Comparison of ENCODE assay signal across 11 cellular contexts in the genomic region with DNA sequence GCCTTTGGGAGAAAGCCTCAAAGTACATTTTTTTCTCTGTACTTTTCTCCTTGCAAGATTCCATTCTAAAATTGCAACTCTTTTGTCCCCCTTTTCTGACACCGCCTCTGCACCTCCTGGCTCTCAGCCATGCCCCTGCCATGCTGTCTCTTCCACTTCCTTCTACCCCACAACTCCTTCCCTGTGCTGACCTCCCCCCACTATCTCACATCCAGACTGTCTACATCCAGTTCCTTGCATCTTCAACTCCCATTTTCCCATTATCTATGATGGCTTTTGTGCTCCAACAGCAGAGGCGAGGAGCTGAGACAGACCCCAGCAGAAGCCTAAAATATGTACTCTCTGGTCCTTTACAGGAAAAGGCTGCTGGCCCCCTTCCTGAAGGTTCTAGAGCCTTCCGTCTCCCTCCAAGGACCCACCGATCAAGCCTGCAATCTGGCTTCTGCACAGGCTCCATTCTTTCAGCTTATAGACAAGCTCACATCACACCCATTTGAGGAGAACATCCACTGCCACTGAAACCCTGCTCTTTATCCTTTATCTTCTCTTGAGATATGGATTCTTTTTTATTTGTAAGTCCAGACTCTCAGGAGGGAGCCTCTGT. TPM values are rescaled to one million over a fixed set of nuclear protein-coding genes. Genes with fewer than 3 reads are reported as not detected.
DNase-seq lines count a peak whose midpoint lies in the region; ATAC-seq and TF ChIP-seq lines count a peak whose summit lies in the region.
"Had no signal": no experiment of that assay in that cellular context is flagged by ENCODE, and none has a peak within 500 bp of the region (broad histone marks: within the 10 kb centered on the region; RNA-seq: fewer than 3 reads in every experiment).

No MANE protein-coding gene starts in this region.

- peak overlapping the region; percentile 12; the same call in 1 of the 2 replicates for H3K4me2 ChIP-seq in MM.1S (ENCODE audit: low read depth, low read length)

- H4K20me1 ChIP-seq in MM.1S (ENCODE audit: insufficient read depth, low read length) = no peaks in the 10 kb centered on the region

- H3K9me2 ChIP-seq in MM.1S (replicated peaks; ENCODE audit: insufficient read depth, low read length) = no peaks in the 10 kb centered on the region

- intact Hi-C loops in CD4-positive, alpha-beta T cell (cut with DNase I, micrococcal nuclease) = no loop called here

- H3K27me3 Mint-ChIP-seq in CD4-positive, alpha-beta T cell = peaks cover 6% of the 10 kb centered on the region
- H3K27me3 Mint-ChIP-seq in osteocyte (ENCODE audit: unreplicated experiment) (no peaks in the 10 kb centered on the region), glutamatergic neuron (ENCODE audit: unreplicated experiment) (peaks cover 4% of the 10 kb centered on the region)

- no peak overlapping the region for H2AFZ ChIP-seq in MM.1S (ENCODE audit: low read length)

- H3K4me3 ChIP-seq in MM.1S (ENCODE audit: low read length) = no peak overlapping the region
- H3K4me3 ChIP-seq in coronary artery = no peak overlapping the region

- H3K36me3 ChIP-seq in MM.1S (replicated peaks; ENCODE audit: insufficient read depth, low read length) = no peaks in the 10 kb centered on the region

- H3K27me3 ChIP-seq in CD4-positive, alpha-beta T cell (ENCODE audit: control insufficient read depth, insufficient read depth, low read length) = no peaks in the 10 kb centered on the region
- peaks cover 97% of the 10 kb centered on the region for H3K27me3 ChIP-seq in MM.1S (replicated peaks; ENCODE audit: insufficient read depth, low read length)

- no peak for DNase-seq in CD4-positive, alpha-beta T cell
- DNase-seq in MM.1S (no peak), coronary artery (ENCODE audit: low spot score) (peak; percentile 69), osteocyte (ENCODE audit: extremely low spot score, unreplicated experiment) (peak; percentile 73), DMS153 treated with DMSO at 0.1 percent for 48 hours (lab: John Stamatoyannopoulos, UW; ENCODE audit: unreplicated experiment) (no peak), glutamatergic neuron (no peak)
- DNase-seq: anterior cingulate cortex, NCI-H446 had no signal

- CTCF ChIA-PET in CD4-positive, alpha-beta T cell (lab: Charles Lee) = interaction anchor here (1.2 kb wide), 1 partner anchor 12 kb away, joined by 5 read pairs; no protein-coding TSS in a partner anchor

- H3K4me1 Mint-ChIP-seq in CD4-positive, alpha-beta T cell (ENCODE audit: low read depth) = peaks cover 39% of the 10 kb centered on the region
- H3K4me1 Mint-ChIP-seq in osteocyte (ENCODE audit: unreplicated experiment) (peaks cover 15% of the 10 kb centered on the region), glutamatergic neuron (ENCODE audit: low read depth, unreplicated experiment) (peaks cover 11% of the 10 kb centered on the region)

- no peak overlapping the region for H3K27ac ChIP-seq in CD4-positive, alpha-beta T cell (ENCODE audit: low read depth, low read length)
- no peak overlapping the region for H3K27ac ChIP-seq in MM.1S (ENCODE audit: low read length)
- H3K27ac ChIP-seq in coronary artery = peak overlapping the region; percentile 88 to 98

- no peaks in the 10 kb centered on the region for H3K79me2 ChIP-seq in MM.1S (ENCODE audit: low read length)

- H3K27ac Mint-ChIP-seq in CD4-positive, alpha-beta T cell = peak overlapping the region; percentile 57
- H3K27ac Mint-ChIP-seq in osteocyte (ENCODE audit: unreplicated experiment) (no peak overlapping the region), glutamatergic neuron (ENCODE audit: unreplicated experiment) (no peak overlapping the region)

- TF ChIP-seq CTCF in CD4-positive, alpha-beta T cell (IDR thresholded peaks at IDR 0.05) = no peak
- TF ChIP-seq CTCF in MM.1S (IDR thresholded peaks at IDR 0.05; ENCODE audit: low read length) (no peak), coronary artery (IDR thresholded peaks at IDR 0.05) (no peak), osteocyte (IDR thresholded peaks at IDR 0.05) (no peak), glutamatergic neuron (IDR thresholded peaks at IDR 0.05; ENCODE audit: partially characterized antibody, unreplicated experiment) (no peak)

- no peaks in the 10 kb centered on the region for H3K9me3 Mint-ChIP-seq in CD4-positive, alpha-beta T cell
- no peaks in the 10 kb centered on the region for H3K9me3 Mint-ChIP-seq in osteocyte (ENCODE audit: unreplicated experiment)
- H3K9me3 Mint-ChIP-seq in glutamatergic neuron (ENCODE audit: unreplicated experiment) = peaks cover 8% of the 10 kb centered on the region

- no peak for ATAC-seq in CD4-positive, alpha-beta T cell (ENCODE audit: poor library complexity)
- ATAC-seq in HG02870 (IDR thresholded peaks at IDR 0.05; ENCODE audit: unreplicated experiment) (no peak), HG03175 (IDR thresholded peaks at IDR 0.05; ENCODE audit: unreplicated experiment) (no peak)
- ATAC-seq: Right ventricle myocardium inferior had no signal

- H3F3A ChIP-seq in MM.1S (ENCODE audit: insufficient read depth, low read length) = no peaks in the 10 kb centered on the region

- peak overlapping the region; percentile 58 for H3K4me3 Mint-ChIP-seq in CD4-positive, alpha-beta T cell
- H3K4me3 Mint-ChIP-seq in osteocyte (ENCODE audit: unreplicated experiment) (no peak overlapping the region), glutamatergic neuron (ENCODE audit: unreplicated experiment) (no peak overlapping the region)

- no peak overlapping the region for H3K9ac ChIP-seq in MM.1S (ENCODE audit: low read length)

- H3K4me1 ChIP-seq in MM.1S (ENCODE audit: low read length) = no peaks in the 10 kb centered on the region

- no peaks in the 10 kb centered on the region for H3K36me3 Mint-ChIP-seq in CD4-positive, alpha-beta T cell (ENCODE audit: low read depth)
- H3K36me3 Mint-ChIP-seq in osteocyte (ENCODE audit: unreplicated experiment) (no peaks in the 10 kb centered on the region), glutamatergic neuron (ENCODE audit: unreplicated experiment) (peaks cover 6% of the 10 kb centered on the region)

- no peaks in the 10 kb centered on the region for H3K9me3 ChIP-seq in CD4-positive, alpha-beta T cell (ENCODE audit: control insufficient read depth, low read length)
- H3K9me3 ChIP-seq in MM.1S (replicated peaks; ENCODE audit: insufficient read depth, low read length) = no peaks in the 10 kb centered on the region

- POLR2A ChIA-PET in CD4-positive, alpha-beta T cell (lab: Charles Lee) = no interaction called here

RNA-seq across cellular contexts. Expression of gene RFX2, which starts 50.2 kb away (rescaled TPM):
- total RNA-seq in CD4-positive, alpha-beta T cell = 1 to 10 TPM; 4.8 to 5.5 TPM
- total RNA-seq in osteocyte (4.5 and 5.3 TPM in 2 replicates), glutamatergic neuron (ENCODE audit: unreplicated experiment) (4.3 TPM)

Comparison
In these comparisons a context has a peak if more than half of its experiments do, and no peak if none do; other contexts are left out.
1. DNase-seq: peak in coronary artery (single experiment) and osteocyte (single experiment); none in CD4-positive, alpha-beta T cell (0 of 10), MM.1S (single experiment), DMS153 treated with DMSO at 0.1 percent for 48 hours (single experiment) and glutamatergic neuron (single experiment).
2. H3K27ac ChIP-seq: peak in coronary artery (2 of 2); none in CD4-positive, alpha-beta T cell (single experiment) and MM.1S (single experiment).